In the genomic region with DNA sequence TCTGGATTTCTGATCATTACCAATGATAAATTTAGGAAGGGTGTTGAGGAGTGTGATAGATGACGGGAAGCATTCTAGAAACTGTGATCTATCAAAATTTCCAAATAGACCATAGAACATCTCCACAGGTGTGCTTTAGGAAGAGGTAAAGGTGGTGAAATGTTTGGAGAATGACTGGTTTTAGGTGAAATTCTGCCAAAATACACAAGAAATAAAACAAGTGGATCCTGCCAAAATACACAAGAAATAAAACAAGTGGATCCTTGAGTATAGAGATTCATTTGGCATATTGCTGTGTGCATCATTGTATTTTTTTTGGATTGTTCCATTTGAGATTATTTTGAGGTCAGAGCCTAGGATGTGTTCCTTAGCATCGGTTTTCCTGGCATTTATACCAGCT, we compare ENCODE assay signal across 31 cellular contexts.
"Had no signal": no experiment of that assay in that cellular context is flagged by ENCODE, and none has a peak within 500 bp of the region (broad histone marks: within the 10 kb centered on the region; RNA-seq: fewer than 3 reads in every experiment).

No MANE protein-coding gene starts in this region.

- H3K4me3 ChIP-seq: adrenal gland had no signal

- H3K4me1 Mint-ChIP-seq: activated B cell treated with CpG ODN at 0.5 μM for 24 hours; activated CD4-positive, alpha-beta T cell treated with anti-CD3 and anti-CD28 coated beads, Interleukin-2, amount 10 ng/mL, durations not matched to agents 24 days and 14 days; activated naive CD8-positive, alpha-beta T cell treated with anti-CD3 and anti-CD28 coated beads for 36 hours; activated T-helper 17 cell treated with anti-CD3 and anti-CD28 coated beads, Interleukin-2, amount 50 U/mL, for 72 hours; brain had no signal

- H3K27ac Mint-ChIP-seq: activated B cell treated with CpG ODN at 0.5 μM for 24 hours; activated CD4-positive, alpha-beta memory T cell treated with anti-CD3 and anti-CD28 coated beads for 36 hours; activated CD4-positive, alpha-beta T cell treated with anti-CD3 and anti-CD28 coated beads, Interleukin-2, amount 10 ng/mL, durations not matched to agents 24 days and 14 days; activated CD8-positive, alpha-beta T cell treated with anti-CD3 and anti-CD28 coated beads for 36 hours; activated naive CD4-positive, alpha-beta T cell treated with anti-CD3 and anti-CD28 coated beads for 36 hours; activated naive CD4-positive, alpha-beta T cell treated with anti-CD3 and anti-CD28 coated beads, Interleukin-2, amount 50 U/mL, for 72 hours; activated naive CD8-positive, alpha-beta T cell treated with anti-CD3 and anti-CD28 coated beads for 36 hours; activated T-cell treated with anti-CD3 and anti-CD28 coated beads, Interleukin-2, amount 50 U/mL, for 72 hours; activated T-helper 1 cell treated with anti-CD3 and anti-CD28 coated beads, Interleukin-12 subunit alpha, Interleukin-12 subunit beta, Interleukin-2, Interleukin-4 antibody, amounts not matched to agents 30 ng/mL and 10 ng/mL and 1 ng/mL, durations not matched to agents 14 hours and 24 hours and 36 hours; activated T-helper 17 cell treated with anti-CD3 and anti-CD28 coated beads, Interleukin-2, amount 50 U/mL, for 72 hours; brain; T-helper 1 cell treated with Interleukin-12 subunit alpha and Interleukin-12 subunit beta and Interleukin-4 antibody, amounts not matched to agents 30 μg/mL and 1 μg/mL, for 36 hours; T-helper 2 cell treated with Interferon-gamma antibody and Interleukin-4, amounts not matched to agents 5 μg/mL and 100 μg/mL, for 36 hours had no signal

- DNase-seq: activated B cell treated with CpG ODN at 0.5 μM for 24 hours; activated CD4-positive, alpha-beta memory T cell treated with anti-CD3 and anti-CD28 coated beads for 36 hours; activated CD4-positive, alpha-beta T cell treated with anti-CD3 and anti-CD28 coated beads for 4 hours; activated CD4-positive, alpha-beta T cell treated with anti-CD3 and anti-CD28 coated beads, Interleukin-2, amount 10 ng/mL, durations not matched to agents 24 days and 14 days; activated CD4-positive, alpha-beta T cell treated with anti-CD3 and anti-CD28 coated beads, Interleukin-2, amount 50 U/mL, for 1 hour; activated CD4-positive, alpha-beta T cell treated with anti-CD3 and anti-CD28 coated beads, Interleukin-2, amount 50 U/mL, for 4 hours; activated CD4-positive, CD25-positive, alpha-beta regulatory T cell treated with anti-CD3 and anti-CD28 coated beads, Interleukin-2, amount 50 U/mL, for 72 hours; activated CD8-positive, alpha-beta memory T cell treated with anti-CD3 and anti-CD28 coated beads, Interleukin-2, amount 50 U/mL, for 4 hours; activated CD8-positive, alpha-beta T cell treated with anti-CD3 and anti-CD28 coated beads for 36 hours; activated effector memory CD4-positive, alpha-beta T cell treated with anti-CD3 and anti-CD28 coated beads, Interleukin-2, amount 50 U/mL, for 16 hours; activated gamma-delta T cell treated with Interleukin-2 at 50 U/mL for 16 hours; activated naive CD4-positive, alpha-beta T cell; activated naive CD4-positive, alpha-beta T cell treated with anti-CD3 and anti-CD28 coated beads for 36 hours; activated naive CD4-positive, alpha-beta T cell treated with anti-CD3 and anti-CD28 coated beads, Interleukin-2, amount 50 U/mL, for 16 hours; activated naive CD8-positive, alpha-beta T cell treated with anti-CD3 and anti-CD28 coated beads for 36 hours; activated T-cell treated with anti-CD3 and anti-CD28 coated beads for 4 hours; activated T-cell treated with anti-CD3 and anti-CD28 coated beads, Interleukin-2, amount 50 U/mL, for 1 hour; activated T-cell treated with anti-CD3 and anti-CD28 coated beads, Interleukin-2, amount 50 U/mL, for 4 hours; activated T-cell treated with anti-CD3 and anti-CD28 coated beads, Interleukin-2, amount 50 U/mL, for 72 hours; adrenal gland; amniotic stem cell; aorta; central memory CD4-positive, alpha-beta T cell; T-helper 2 cell; T-helper 9 cell had no signal

- H3K27me3 ChIP-seq: adrenal gland had no signal

- H3K36me3 Mint-ChIP-seq: activated CD4-positive, alpha-beta memory T cell treated with anti-CD3 and anti-CD28 coated beads for 36 hours; activated naive CD4-positive, alpha-beta T cell treated with anti-CD3 and anti-CD28 coated beads, Interleukin-2, amount 50 U/mL, for 72 hours; activated naive CD8-positive, alpha-beta T cell treated with anti-CD3 and anti-CD28 coated beads for 36 hours; brain had no signal

- H3K27ac ChIP-seq: adrenal gland had no signal

- H3K36me3 ChIP-seq: adrenal gland had no signal

- H3K27me3 Mint-ChIP-seq: activated B cell treated with CpG ODN at 0.5 μM for 24 hours; activated CD4-positive, alpha-beta memory T cell treated with anti-CD3 and anti-CD28 coated beads for 36 hours; activated CD4-positive, alpha-beta T cell treated with anti-CD3 and anti-CD28 coated beads, Interleukin-2, amount 10 ng/mL, durations not matched to agents 24 days and 14 days; activated CD8-positive, alpha-beta T cell treated with anti-CD3 and anti-CD28 coated beads for 36 hours; activated naive CD8-positive, alpha-beta T cell treated with anti-CD3 and anti-CD28 coated beads for 36 hours; activated T-helper 17 cell treated with anti-CD3 and anti-CD28 coated beads, Interleukin-2, amount 50 U/mL, for 72 hours; brain had no signal

- H3K4me3 Mint-ChIP-seq: activated B cell treated with CpG ODN at 0.5 μM for 24 hours; activated CD4-positive, alpha-beta memory T cell treated with anti-CD3 and anti-CD28 coated beads for 36 hours; activated CD4-positive, alpha-beta T cell treated with anti-CD3 and anti-CD28 coated beads, Interleukin-2, amount 10 ng/mL, durations not matched to agents 24 days and 14 days; activated CD8-positive, alpha-beta T cell treated with anti-CD3 and anti-CD28 coated beads for 36 hours; activated naive CD4-positive, alpha-beta T cell treated with anti-CD3 and anti-CD28 coated beads for 36 hours; activated naive CD8-positive, alpha-beta T cell treated with anti-CD3 and anti-CD28 coated beads for 36 hours; activated T-cell treated with anti-CD3 and anti-CD28 coated beads, Interleukin-2, amount 50 U/mL, for 4 hours; activated T-cell treated with anti-CD3 and anti-CD28 coated beads, Interleukin-2, amount 50 U/mL, for 72 hours; activated T-helper 1 cell treated with anti-CD3 and anti-CD28 coated beads, Interleukin-12 subunit alpha, Interleukin-12 subunit beta, Interleukin-2, Interleukin-4 antibody, amounts not matched to agents 30 ng/mL and 10 ng/mL and 1 ng/mL, durations not matched to agents 14 hours and 24 hours and 36 hours; activated T-helper 17 cell treated with anti-CD3 and anti-CD28 coated beads, Interleukin-2, amount 50 U/mL, for 72 hours; brain; T-helper 1 cell treated with Interleukin-12 subunit alpha and Interleukin-12 subunit beta and Interleukin-4 antibody, amounts not matched to agents 30 μg/mL and 1 μg/mL, for 36 hours; T-helper 2 cell treated with Interferon-gamma antibody and Interleukin-4, amounts not matched to agents 5 μg/mL and 100 μg/mL, for 36 hours had no signal

- H3K9me3 Mint-ChIP-seq: activated CD8-positive, alpha-beta T cell treated with anti-CD3 and anti-CD28 coated beads for 36 hours; activated T-cell treated with anti-CD3 and anti-CD28 coated beads, Interleukin-2, amount 50 U/mL, for 4 hours had no signal

- H3K4me1 ChIP-seq: adrenal gland had no signal

- ATAC-seq: activated CD8-positive, alpha-beta T cell treated with anti-CD3 and anti-CD28 coated beads for 36 hours; activated naive CD4-positive, alpha-beta T cell treated with anti-CD3 and anti-CD28 coated beads, Interleukin-2, amount 50 U/mL, for 72 hours; activated T-cell treated with anti-CD3 and anti-CD28 coated beads, Interleukin-2, amount 50 U/mL, for 4 hours; activated T-cell treated with anti-CD3 and anti-CD28 coated beads, Interleukin-2, amount 50 U/mL, for 72 hours; activated T-helper 17 cell treated with anti-CD3 and anti-CD28 coated beads, Interleukin-2, amount 50 U/mL, for 72 hours had no signal

- H3K9me3 ChIP-seq: adrenal gland had no signal
